Comparison of ENCODE assay signal across 21 cellular contexts in genomic region chr22:42333544-42333943, GRCh38.
DNase-seq lines count a peak whose midpoint lies in the region; ATAC-seq, FAIRE-seq and TF ChIP-seq lines count a peak whose summit lies in the region.
"Had no signal": no experiment of that assay in that cellular context is flagged by ENCODE, and none has a peak within 500 bp of the region (broad histone marks: within the 10 kb centered on the region; RNA-seq: fewer than 3 reads in every experiment).

No MANE protein-coding gene starts in this region.

- 0 out of 2 replicates have a peak overlapping the region, but pooled peaks have one; percentile 6 for H3K27ac ChIP-seq in BLaER1
- H3K27ac ChIP-seq in CD4-positive, alpha-beta memory T cell (ENCODE audit: low read depth, low read length): no peak overlapping the region
- no peak overlapping the region for H3K27ac ChIP-seq in neuronal stem cell (replicated peaks; ENCODE audit: low read length)
- H3K27ac ChIP-seq: A549, C4-2B, GM23248 had no signal

- H2BK15ac ChIP-seq in neuronal stem cell (ENCODE audit: low read length): no peak overlapping the region

- POLR2A ChIA-PET in CD4-positive, alpha-beta memory T cell (lab: Charles Lee; ENCODE audit: partially characterized antibody): no interaction called here
- POLR2A ChIA-PET in activated CD4-positive, alpha-beta T cell treated with anti-CD3 and anti-CD28 coated beads for 36 hours (lab: Charles Lee): no interaction called here

- peak overlapping the region; percentile 50 for H3K23ac ChIP-seq in neuronal stem cell (ENCODE audit: low read depth, low read length, poor library complexity)

- peak overlapping the region in 4 of 7 donors; percentile 50 to 75 (median 54) for H3K27ac Mint-ChIP-seq in CD4-positive, alpha-beta memory T cell
- H3K27ac Mint-ChIP-seq in brain: peak overlapping the region in 4 of 5 experiments; percentile 21 to 82 (median 64)
- H3K27ac Mint-ChIP-seq in activated CD4-positive, alpha-beta T cell treated with anti-CD3 and anti-CD28 coated beads for 36 hours: no peak overlapping the region
- H3K27ac Mint-ChIP-seq: CD4-positive, CD25-positive, alpha-beta regulatory T cell; H9 had no signal

- peaks cover 58% of the 10 kb centered on the region for H4K20me1 ChIP-seq in BLaER1

- no peaks in the 10 kb centered on the region for H3K36me3 Mint-ChIP-seq in CD4-positive, alpha-beta memory T cell
- H3K36me3 Mint-ChIP-seq in brain: no peaks in the 10 kb centered on the region
- H3K36me3 Mint-ChIP-seq in activated CD4-positive, alpha-beta T cell treated with anti-CD3 and anti-CD28 coated beads for 36 hours (ENCODE audit: low read depth): no peaks in the 10 kb centered on the region
- H3K36me3 Mint-ChIP-seq: CD4-positive, CD25-positive, alpha-beta regulatory T cell had no signal

- WGBS in neuronal stem cell (ENCODE audit: extremely low coverage in 2 of 2, insufficient read length in 2 of 2, insufficient replicate concordance in 1 of 2), 2 donors: no CpG with 5 or more reads among the region's 8 CpGs

- no peak overlapping the region for H3K4ac ChIP-seq in neuronal stem cell (ENCODE audit: low read length)

- no peak overlapping the region for H4K91ac ChIP-seq in neuronal stem cell (ENCODE audit: low read depth, low read length, poor library complexity)

- H4K8ac ChIP-seq in neuronal stem cell (ENCODE audit: low read depth, low read length): no peak overlapping the region

- H3K4me3 ChIP-seq in BLaER1 (no peak overlapping the region), neuronal stem cell (ENCODE audit: low read length in 2 of 2) (no peak overlapping the region)
- H3K4me3 ChIP-seq in CD4-positive, alpha-beta memory T cell (ENCODE audit: low read length in 2 of 2): no peak overlapping the region
- H3K4me3 ChIP-seq: A549, GM23248 had no signal

- TF ChIP-seq CTCF in brain (conservative IDR thresholded peaks at IDR 0.05): no peak

- H3K27me3 Mint-ChIP-seq in CD4-positive, alpha-beta memory T cell: no peaks in the 10 kb centered on the region
- H3K27me3 Mint-ChIP-seq in brain: peaks cover 4% of the 10 kb centered on the region
- H3K27me3 Mint-ChIP-seq in activated CD4-positive, alpha-beta T cell treated with anti-CD3 and anti-CD28 coated beads for 36 hours: no peaks in the 10 kb centered on the region
- H3K27me3 Mint-ChIP-seq: CD4-positive, CD25-positive, alpha-beta regulatory T cell had no signal

- no peak overlapping the region for H2BK12ac ChIP-seq in neuronal stem cell (ENCODE audit: low read length)

- H3K79me1 ChIP-seq in neuronal stem cell (ENCODE audit: low read depth, low read length): peaks cover 5% of the 10 kb centered on the region

- CTCF ChIA-PET in CD4-positive, alpha-beta memory T cell (lab: Charles Lee; ENCODE audit: partially characterized antibody): interaction anchor here (0.8 kb wide), 1 partner anchor 12 kb away, joined by 3 read pairs; no protein-coding TSS in a partner anchor
- CTCF ChIA-PET in activated CD4-positive, alpha-beta T cell treated with anti-CD3 and anti-CD28 coated beads for 36 hours (lab: Charles Lee): no interaction called here

- no peak overlapping the region for H2AFZ ChIP-seq in neuronal stem cell (ENCODE audit: low read length)
- H2AFZ ChIP-seq: GM23248 had no signal

- no peak for DNase-seq in CD4-positive, alpha-beta memory T cell
- DNase-seq in neuronal stem cell (ENCODE audit: low spot score) (no peak), HTR-8/SVneo (ENCODE audit: insufficient read length, low spot score) (no peak), globus pallidus (ENCODE audit: low spot score) (no peak)
- DNase-seq in activated CD4-positive, alpha-beta T cell treated with anti-CD3 and anti-CD28 coated beads for 36 hours: no peak
- DNase-seq: 8988T; ACHN; Calu3; CD4-positive, CD25-positive, alpha-beta regulatory T cell; COR-L47; DMS53; DMS79 treated with DMSO at 0.1 percent for 48 hours; GF-D8; GM23248; H9 had no signal

- peak overlapping the region; percentile 50 for H2AK5ac ChIP-seq in neuronal stem cell (ENCODE audit: low read depth, low read length)

- H3K4me3 Mint-ChIP-seq in CD4-positive, alpha-beta memory T cell: no peak overlapping the region
- H3K4me3 Mint-ChIP-seq in brain: no peak overlapping the region
- no peak overlapping the region for H3K4me3 Mint-ChIP-seq in activated CD4-positive, alpha-beta T cell treated with anti-CD3 and anti-CD28 coated beads for 36 hours
- H3K4me3 Mint-ChIP-seq: CD4-positive, CD25-positive, alpha-beta regulatory T cell; H9 had no signal

- H3K36me3 ChIP-seq in BLaER1 (no peaks in the 10 kb centered on the region), neuronal stem cell (replicated peaks in 1 of 2; ENCODE audit: control insufficient read depth in 2 of 2, insufficient read depth in 2 of 2, low read length in 2 of 2) (no peaks in the 10 kb centered on the region)
- H3K36me3 ChIP-seq in CD4-positive, alpha-beta memory T cell (ENCODE audit: insufficient read depth, low read length): no peaks in the 10 kb centered on the region

- H3K9me3 ChIP-seq in BLaER1 (no peaks in the 10 kb centered on the region), neuronal stem cell (replicated peaks in 1 of 2; ENCODE audit: control insufficient read depth in 2 of 2, insufficient read depth in 1 of 2, low read depth in 1 of 2, low read length in 2 of 2) (no peaks in the 10 kb centered on the region)
- H3K9me3 ChIP-seq in CD4-positive, alpha-beta memory T cell (ENCODE audit: control insufficient read depth in 1 of 2, low read length in 2 of 2): no peaks in the 10 kb centered on the region
- H3K9me3 ChIP-seq: A549 had no signal

- peaks cover 14 to 25% (median 18%) of the 10 kb centered on the region in 4 donors for H3K4me1 Mint-ChIP-seq in CD4-positive, alpha-beta memory T cell
- H3K4me1 Mint-ChIP-seq in brain: peaks cover 82% of the 10 kb centered on the region
- H3K4me1 Mint-ChIP-seq in activated CD4-positive, alpha-beta T cell treated with anti-CD3 and anti-CD28 coated beads for 36 hours: peaks cover 21% of the 10 kb centered on the region

- FAIRE-seq in HTR-8/SVneo (lab: Jason Lieb, UNC): no peak
- FAIRE-seq: A549, GM12892 had no signal

- H2BK120ac ChIP-seq in neuronal stem cell (ENCODE audit: low read depth, low read length): no peak overlapping the region

- H3K27me3 ChIP-seq in BLaER1 (no peaks in the 10 kb centered on the region), neuronal stem cell (ENCODE audit: control insufficient read depth in 3 of 3, insufficient read depth in 3 of 3, low read depth in 1 of 3, low read length in 3 of 3) (no peaks in the 10 kb centered on the region)
- H3K27me3 ChIP-seq in CD4-positive, alpha-beta memory T cell (ENCODE audit: insufficient read depth, low read length): no peaks in the 10 kb centered on the region

- H2BK5ac ChIP-seq in neuronal stem cell (ENCODE audit: low read length): no peak overlapping the region

- peak overlapping the region; percentile 62 for H3K18ac ChIP-seq in neuronal stem cell (ENCODE audit: low read length)

- H3K9me3 Mint-ChIP-seq in CD4-positive, alpha-beta memory T cell: no peaks in the 10 kb centered on the region
- H3K9me3 Mint-ChIP-seq in brain: no peaks in the 10 kb centered on the region
- H3K9me3 Mint-ChIP-seq in activated CD4-positive, alpha-beta T cell treated with anti-CD3 and anti-CD28 coated beads for 36 hours (ENCODE audit: low read depth): no peaks in the 10 kb centered on the region
- H3K9me3 Mint-ChIP-seq: CD4-positive, CD25-positive, alpha-beta regulatory T cell; H9 had no signal

- ATAC-seq in activated CD4-positive, alpha-beta T cell treated with anti-CD3 and anti-CD28 coated beads for 36 hours: no peak
- ATAC-seq: A549, HCT116 had no signal

- no peak overlapping the region for H3K14ac ChIP-seq in neuronal stem cell (ENCODE audit: low read length)

- H3K4me2 ChIP-seq in BLaER1 (no peak overlapping the region), neuronal stem cell (ENCODE audit: insufficient read depth, low read length, poor library complexity, severe bottlenecking) (no peak overlapping the region)
- H3K4me2 ChIP-seq: A549 had no signal

- peaks cover 99% of the 10 kb centered on the region for H3K4me1 ChIP-seq in BLaER1
- H3K4me1 ChIP-seq in CD4-positive, alpha-beta memory T cell (ENCODE audit: insufficient read depth, low read length): peaks cover 4% of the 10 kb centered on the region
- peaks cover 0 to 6% of the 10 kb centered on the region in 2 donors for H3K4me1 ChIP-seq in neuronal stem cell (ENCODE audit: control insufficient read depth in 2 of 2, insufficient read depth in 1 of 2, low read depth in 1 of 2, low read length in 2 of 2)
- H3K4me1 ChIP-seq: A549 had no signal

- intact Hi-C loops in CD4-positive, alpha-beta memory T cell (cut with micrococcal nuclease): no loop called here
- intact Hi-C loops in activated CD4-positive, alpha-beta T cell treated with anti-CD3 and anti-CD28 coated beads for 36 hours (cut with DNase I, micrococcal nuclease): no loop called here

- H3K9ac ChIP-seq in BLaER1 (no peak overlapping the region), neuronal stem cell (ENCODE audit: low read depth, low read length, poor library complexity) (no peak overlapping the region)
- H3K9ac ChIP-seq: GM23248 had no signal
